2 cellular contexts compared by ENCODE assay signal in genomic region chr6:42195415-42195814, GRCh38.
TF ChIP-seq lines count a peak whose summit lies in the region.

No MANE protein-coding gene starts in this region.

TF ChIP-seq in IMR-90, 13 proteins besides CTCF, POLR2A, EP300 and RAD21 (continued from another document):
- no peak for TF ChIP-seq ELK1 (IDR thresholded peaks at IDR 0.05; ENCODE audit: borderline replicate concordance, low read depth, low read length)
- TF ChIP-seq USF2 (IDR thresholded peaks at IDR 0.05; ENCODE audit: low read depth, low read length): no peak
- no peak for TF ChIP-seq FOS (IDR thresholded peaks at IDR 0.05; ENCODE audit: low read depth, low read length)
- no peak for TF ChIP-seq MXI1 (IDR thresholded peaks at IDR 0.05; ENCODE audit: borderline replicate concordance, low read depth, low read length)
- no peak for TF ChIP-seq MAFK (IDR thresholded peaks at IDR 0.05; ENCODE audit: low read depth, low read length)
- TF ChIP-seq NFE2L2 (IDR thresholded peaks at IDR 0.05; ENCODE audit: low read depth, low read length): no peak
TF ChIP-seq in IMR-90: peak in this region for 0.

TF ChIP-seq in GM23338, 12 proteins besides CTCF, POLR2A, EP300 and RAD21 (continued from another document):
- TF ChIP-seq POLR2AphosphoS5 (IDR thresholded peaks at IDR 0.05; ENCODE audit: low read depth) (no peak), ZNF462 (CRISPR knock-in tag; IDR thresholded peaks at IDR 0.05) (no peak), JUNB (IDR thresholded peaks at IDR 0.05; ENCODE audit: unreplicated experiment) (no peak), EZH2phosphoT487 (IDR thresholded peaks at IDR 0.05; ENCODE audit: unreplicated experiment) (no peak), NANOG (IDR thresholded peaks at IDR 0.05; ENCODE audit: borderline replicate concordance) (no peak), ZNF331 (CRISPR knock-in tag; IDR thresholded peaks at IDR 0.05; ENCODE audit: low read depth) (no peak), EZH2 (IDR thresholded peaks at IDR 0.05; ENCODE audit: low read depth, unreplicated experiment) (no peak), ETS1 (IDR thresholded peaks at IDR 0.05) (no peak), REST (IDR thresholded peaks at IDR 0.05; ENCODE audit: unreplicated experiment) (no peak), STAT1 (IDR thresholded peaks at IDR 0.05; ENCODE audit: unreplicated experiment) (no peak), ZNF114 (CRISPR knock-in tag; IDR thresholded peaks at IDR 0.05) (no peak)
